ENCODE assay signal across 1 cellular context in the genomic region with DNA sequence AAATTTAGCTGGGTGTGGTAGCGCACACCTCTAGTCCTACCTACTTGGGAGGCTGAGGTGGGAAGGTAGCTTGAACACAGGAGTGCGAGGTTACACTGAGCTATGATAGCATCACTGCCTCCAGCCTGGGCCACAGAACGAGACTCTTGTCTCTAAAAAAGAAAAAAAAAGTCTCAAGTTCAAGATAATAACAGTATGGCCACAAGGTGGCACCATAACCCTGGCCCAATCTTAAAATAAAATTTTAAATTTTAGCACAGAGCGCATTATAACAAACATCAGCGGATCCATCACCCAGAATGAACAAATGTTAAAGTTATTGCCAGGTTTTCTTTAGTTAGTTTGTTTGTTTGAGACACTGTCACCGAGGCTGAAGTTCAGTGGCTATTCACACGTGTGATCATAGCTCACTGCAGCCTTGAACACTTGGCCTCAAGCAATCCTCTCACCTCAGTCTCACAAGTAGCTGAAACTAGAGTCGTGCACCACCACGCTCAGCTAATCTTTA.
TF ChIP-seq lines count a peak whose summit lies in the region.

No MANE protein-coding gene starts in this region.

TF ChIP-seq in HCT116, 20 proteins besides CTCF, POLR2A, EP300 and RAD21 (continued from another document):
- TF ChIP-seq, protein P1, sequence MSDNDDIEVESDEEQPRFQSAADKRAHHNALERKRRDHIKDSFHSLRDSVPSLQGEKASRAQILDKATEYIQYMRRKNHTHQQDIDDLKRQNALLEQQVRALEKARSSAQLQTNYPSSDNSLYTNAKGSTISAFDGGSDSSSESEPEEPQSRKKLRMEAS (IDR thresholded peaks at IDR 0.05), result no peak
- TF ChIP-seq ELF1 (IDR thresholded peaks at IDR 0.05; ENCODE audit: borderline replicate concordance, low read depth), result no peak
- TF ChIP-seq ZFX (IDR thresholded peaks at IDR 0.05), result no peak
TF ChIP-seq in HCT116: peak in this region for 0.
